20 cellular contexts compared by ENCODE assay signal in the genomic region with DNA sequence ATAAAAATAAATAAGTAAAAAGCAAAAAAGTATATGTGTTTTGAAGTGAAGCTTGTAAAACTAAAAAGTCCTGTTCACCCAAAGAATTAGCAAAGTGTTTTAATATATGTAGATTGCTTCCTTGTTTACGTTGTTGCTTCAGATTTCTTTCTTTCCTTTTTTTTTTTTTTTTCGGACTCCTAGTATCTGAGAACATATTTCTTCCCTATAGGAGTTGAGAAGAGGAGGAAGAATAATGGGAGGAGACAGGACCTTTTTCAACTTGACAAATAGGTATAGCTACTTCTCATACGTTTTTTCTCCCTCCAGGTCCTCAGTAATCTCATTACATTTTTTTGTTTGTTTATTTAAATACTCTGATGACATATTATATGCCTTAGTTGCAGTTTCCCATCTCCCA. TPM values are rescaled to one million over a fixed set of nuclear protein-coding genes. Genes with fewer than 3 reads are reported as not detected.
DNase-seq lines count a peak whose midpoint lies in the region; TF ChIP-seq lines count a peak whose summit lies in the region.
"Had no signal": no experiment of that assay in that cellular context is flagged by ENCODE, and none has a peak within 500 bp of the region (broad histone marks: within the 10 kb centered on the region; RNA-seq: fewer than 3 reads in every experiment).

No MANE protein-coding gene starts in this region.

- H3K27ac Mint-ChIP-seq in mesothelial cell of epicardium (peak overlapping the region; percentile 96), H9 (no peak overlapping the region)
- H3K27ac Mint-ChIP-seq: B cell; CD4-positive, CD25-positive, alpha-beta regulatory T cell; CD8-positive, alpha-beta T cell had no signal

- H2AFZ ChIP-seq in H9 (ENCODE audit: low read length), result no peak overlapping the region

- no peak overlapping the region for H3K14ac ChIP-seq in H9 (ENCODE audit: insufficient read depth, low read length)

- no CpG with 5 or more reads among the region's 3 CpGs for WGBS in H9 (ENCODE audit: extremely low coverage, insufficient read length, low lambda C conversion rate)

- H3K27me3 Mint-ChIP-seq in mesothelial cell of epicardium (ENCODE audit: low read depth), result no peaks in the 10 kb centered on the region
- no peaks in the 10 kb centered on the region for H3K27me3 Mint-ChIP-seq in H9 (ENCODE audit: low read depth)
- H3K27me3 Mint-ChIP-seq: B cell; CD4-positive, CD25-positive, alpha-beta regulatory T cell had no signal

- H3K27me3 ChIP-seq in H9 (ENCODE audit: insufficient read depth, low read length), result no peaks in the 10 kb centered on the region
- H3K27me3 ChIP-seq: BLaER1 had no signal

- no peak overlapping the region for H3T11ph ChIP-seq in H9 (ENCODE audit: low read length)

- H3K36me3 Mint-ChIP-seq in mesothelial cell of epicardium (no peaks in the 10 kb centered on the region), H9 (ENCODE audit: insufficient read depth in 1 of 3, low read depth in 3 of 3) (no peaks in the 10 kb centered on the region; a peak in 1 of 7 replicates)
- H3K36me3 Mint-ChIP-seq: CD8-positive, alpha-beta T cell had no signal

- H4K8ac ChIP-seq in H9 (replicated peaks; ENCODE audit: insufficient read length, low read depth, low read length), result no peak overlapping the region

- H3K4me1 Mint-ChIP-seq in mesothelial cell of epicardium (peaks cover 71% of the 10 kb centered on the region), H9 (peaks cover 20 to 56% of the 10 kb centered on the region in 2 experiments)

- H2AK5ac ChIP-seq in H9 (ENCODE audit: insufficient read length, low read length), result no peak overlapping the region

- no peak overlapping the region for H3K9ac ChIP-seq in H9 (ENCODE audit: extremely low read depth, insufficient read length, low read length)
- H3K9ac ChIP-seq: BLaER1 had no signal

- H4K91ac ChIP-seq in H9 (ENCODE audit: insufficient read length, low read depth, low read length), result no peak overlapping the region

- no peak overlapping the region for H3K18ac ChIP-seq in H9 (ENCODE audit: insufficient read length, low read depth, low read length)

- no peak overlapping the region for H2BK15ac ChIP-seq in H9 (ENCODE audit: low read depth, low read length)

- H3K79me2 ChIP-seq in H9 (ENCODE audit: insufficient read depth, low read length), result no peaks in the 10 kb centered on the region; the same call in 1 of the 2 replicates

- no peak overlapping the region for H3K4ac ChIP-seq in H9 (ENCODE audit: low read depth, low read length)

- H2BK20ac ChIP-seq in H9 (ENCODE audit: low read depth, low read length, poor library complexity, severe bottlenecking), result no peak overlapping the region

- no peak overlapping the region for H2BK120ac ChIP-seq in H9 (ENCODE audit: low read depth, low read length, poor library complexity, severe bottlenecking)

- no peaks in the 10 kb centered on the region for H3K23me2 ChIP-seq in H9 (ENCODE audit: insufficient read length, low read depth, low read length, poor library complexity, severe bottlenecking)

- no peak overlapping the region for H4K5ac ChIP-seq in H9 (ENCODE audit: insufficient read length, low read depth, low read length)

- H3K56ac ChIP-seq in H9 (ENCODE audit: insufficient read length, low read depth, low read length), result no peak overlapping the region

- no peaks in the 10 kb centered on the region for H3K79me1 ChIP-seq in H9 (ENCODE audit: insufficient read depth, low read depth, low read length, poor library complexity, severe bottlenecking)

- H3K4me3 Mint-ChIP-seq in mesothelial cell of epicardium (no peak overlapping the region), H9 (no peak overlapping the region)
- H3K4me3 Mint-ChIP-seq: B cell; CD4-positive, CD25-positive, alpha-beta regulatory T cell; CD8-positive, alpha-beta T cell had no signal

- no peak overlapping the region for H3K23ac ChIP-seq in H9 (ENCODE audit: insufficient read length, low read depth, low read length)

- no peaks in the 10 kb centered on the region for H3K9me3 ChIP-seq in H9 (ENCODE audit: control insufficient read depth, low read depth, low read length)
- H3K9me3 ChIP-seq: BLaER1, Caco-2 had no signal

- no peak overlapping the region for H3K27ac ChIP-seq in H9 (ENCODE audit: insufficient read length, low read depth, low read length)
- H3K27ac ChIP-seq: 22Rv1, BLaER1, C4-2B had no signal

- no peak overlapping the region for H2BK5ac ChIP-seq in H9 (ENCODE audit: insufficient read length, low read length)

- TF ChIP-seq CTCF in mesothelial cell of epicardium (IDR thresholded peaks at IDR 0.05; ENCODE audit: unreplicated experiment), result no peak
- TF ChIP-seq CTCF in H9 (conservative IDR thresholded peaks at IDR 0.05), result no peak

- no peaks in the 10 kb centered on the region; the same call in 1 of the 2 replicates for H3K4me1 ChIP-seq in H9 (ENCODE audit: insufficient read depth, low read length)
- H3K4me1 ChIP-seq: BLaER1, Caco-2 had no signal

- no peaks in the 10 kb centered on the region for H4K20me1 ChIP-seq in H9 (ENCODE audit: control insufficient read depth, insufficient read depth, insufficient read length)
- H4K20me1 ChIP-seq: BLaER1 had no signal

- no peak overlapping the region for H3K4me2 ChIP-seq in H9 (ENCODE audit: insufficient read depth, insufficient read length, low read length)
- H3K4me2 ChIP-seq: BLaER1 had no signal

- H3K9me3 Mint-ChIP-seq in mesothelial cell of epicardium, result no peaks in the 10 kb centered on the region
- no peaks in the 10 kb centered on the region; a peak in 1 of 5 replicates for H3K9me3 Mint-ChIP-seq in H9
- H3K9me3 Mint-ChIP-seq: CD4-positive, CD25-positive, alpha-beta regulatory T cell; CD8-positive, alpha-beta T cell; HFFc6 had no signal

- DNase-seq in DMS53 (lab: John Stamatoyannopoulos, UW), result peak; percentile 16
- no peak for DNase-seq in DMS53 treated with DMSO at 0.1 percent for 48 hours (lab: John Stamatoyannopoulos, UW; ENCODE audit: unreplicated experiment)
- DNase-seq in NCI-H69 (lab: John Stamatoyannopoulos, UW), result peak; percentile 17
- no peak for DNase-seq in mesothelial cell of epicardium (ENCODE audit: low spot score in 2 of 2, unreplicated experiment in 2 of 2)
- no peak for DNase-seq in H9
- no peak for DNase-seq in NCI-H1092 treated with DMSO at 0.1 percent for 48 hours (lab: John Stamatoyannopoulos, UW)
- DNase-seq in RKO (ENCODE audit: low spot score), result no peak
- DNase-seq: Caco-2; CD4-positive, CD25-positive, alpha-beta regulatory T cell; CD8-positive, alpha-beta T cell; DMS153; DMS79 treated with DMSO at 0.1 percent for 48 hours; GF-D8; GOT3; HCEC 1CT; HFFc6 had no signal

- no peak overlapping the region for H2BK12ac ChIP-seq in H9 (ENCODE audit: insufficient read length, low read depth, low read length)

RNA-seq across cellular contexts. Expression of a gene that starts 8.8 kb away (rescaled TPM):
- total RNA-seq in mesothelial cell of epicardium (84.5 to 91.7 TPM (median 89.8 TPM) in 3 replicates), H9 (2021) (2.5 and 2.6 TPM in 2 replicates)

Comparison
In these comparisons a context has a peak if more than half of its experiments do, and no peak if none do; other contexts are left out.
1. DNase-seq: peak in DMS53 (single experiment) and NCI-H69 (single experiment); none in DMS53 treated with DMSO at 0.1 percent for 48 hours (single experiment), mesothelial cell of epicardium (0 of 2), H9 (single experiment), NCI-H1092 treated with DMSO at 0.1 percent for 48 hours (single experiment) and RKO (single experiment).
2. RNA of a gene that starts 8.8 kb away (total RNA-seq): 84.5 to 91.7 TPM in mesothelial cell of epicardium; 2.5 to 2.6 TPM in H9; every median in the first group is over 10 times any median in the second.